In genomic region chr14:74609721-74610120, GRCh38 we compare ENCODE assay signal across 12 cellular contexts. TPM values are rescaled to one million over a fixed set of nuclear protein-coding genes. Genes with fewer than 3 reads are reported as not detected.
DNase-seq lines count a peak whose midpoint lies in the region; ATAC-seq and TF ChIP-seq lines count a peak whose summit lies in the region.
"Had no signal": no experiment of that assay in that cellular context is flagged by ENCODE, and none has a peak within 500 bp of the region (broad histone marks: within the 10 kb centered on the region; RNA-seq: fewer than 3 reads in every experiment).

No MANE protein-coding gene starts in this region.

- no peaks in the 10 kb centered on the region for H3K9me3 Mint-ChIP-seq in activated naive CD4-positive, alpha-beta T cell treated with anti-CD3 and anti-CD28 coated beads, Interleukin-2, amount 50 U/mL, for 24 hours
- H3K9me3 Mint-ChIP-seq: stimulated activated naive CD8-positive, alpha-beta T cell treated with anti-CD3 and anti-CD28 coated beads, Interleukin-15, Interleukin-2, amounts not matched to agents 100 ng/mL and 50 ng/mL, for 24 hours had no signal

- H3K4me3 ChIP-seq in WI38 (ENCODE audit: low read depth, low read length) (peak overlapping the region; percentile 74), fibroblast of the aortic adventitia (ENCODE audit: low read depth, low read length) (peak overlapping the region; percentile 72), tibial artery (peak overlapping the region; percentile 60 to 77)

- H3K27me3 ChIP-seq in tibial artery: no peaks in the 10 kb centered on the region

- DNase-seq in activated naive CD4-positive, alpha-beta T cell (lab: John Stamatoyannopoulos, UW): no peak
- peak; percentile 69 for DNase-seq in fibroblast of the aortic adventitia (ENCODE audit: low read depth)
- DNase-seq in tibial artery: no peak
- no peak for DNase-seq in anterior cingulate cortex (lab: John Stamatoyannopoulos, UW)
- no peak for DNase-seq in NCI-H1930 (lab: John Stamatoyannopoulos, UW)
- DNase-seq: activated CD8-positive, alpha-beta memory T cell treated with anti-CD3 and anti-CD28 coated beads, Interleukin-2, amount 50 U/mL, for 4 hours; cortex of kidney had no signal

- no peak overlapping the region for H3K27ac Mint-ChIP-seq in activated naive CD4-positive, alpha-beta T cell treated with anti-CD3 and anti-CD28 coated beads, Interleukin-2, amount 50 U/mL, for 24 hours
- H3K27ac Mint-ChIP-seq: stimulated activated naive CD8-positive, alpha-beta T cell treated with anti-CD3 and anti-CD28 coated beads, Interleukin-15, Interleukin-2, amounts not matched to agents 100 ng/mL and 50 ng/mL, for 24 hours had no signal

- TF ChIP-seq CTCF in WI38 (IDR thresholded peaks at IDR 0.05; ENCODE audit: low read depth, low read length) (no peak), fibroblast of the aortic adventitia (IDR thresholded peaks at IDR 0.05; ENCODE audit: insufficient read depth, low read length) (no peak), tibial artery (IDR thresholded peaks at IDR 0.05) (no peak)

- H3K4me3 Mint-ChIP-seq in activated naive CD4-positive, alpha-beta T cell treated with anti-CD3 and anti-CD28 coated beads, Interleukin-2, amount 50 U/mL, for 24 hours: peak overlapping the region; percentile 65
- H3K4me3 Mint-ChIP-seq: stimulated activated naive CD8-positive, alpha-beta T cell treated with anti-CD3 and anti-CD28 coated beads, Interleukin-15, Interleukin-2, amounts not matched to agents 100 ng/mL and 50 ng/mL, for 24 hours had no signal

- H3K4me1 ChIP-seq in tibial artery: peaks cover 0 to 62% (median 46%) of the 10 kb centered on the region in 4 donors

- no peaks in the 10 kb centered on the region for H3K36me3 Mint-ChIP-seq in activated naive CD4-positive, alpha-beta T cell treated with anti-CD3 and anti-CD28 coated beads, Interleukin-2, amount 50 U/mL, for 24 hours

- ATAC-seq in HG03432 (IDR thresholded peaks at IDR 0.05; ENCODE audit: unreplicated experiment): no peak

- peak overlapping the region in 1 of 2 donors; percentile 67 for H3K27ac ChIP-seq in tibial artery
- H3K27ac ChIP-seq: C4-2B had no signal

- intact Hi-C loops in tibial artery (cut with DNase I; ENCODE audit: low total_unique reads): loop anchor here (2.0 to 5.0 kb wide), 5 partner anchors 101 to 247 kb away; no protein-coding TSS in a partner anchor

- H3K36me3 ChIP-seq in tibial artery: no peaks in the 10 kb centered on the region

- no peaks in the 10 kb centered on the region for H3K9me3 ChIP-seq in tibial artery

- H3K27me3 Mint-ChIP-seq in activated naive CD4-positive, alpha-beta T cell treated with anti-CD3 and anti-CD28 coated beads, Interleukin-2, amount 50 U/mL, for 24 hours: no peaks in the 10 kb centered on the region

- H3K4me1 Mint-ChIP-seq in activated naive CD4-positive, alpha-beta T cell treated with anti-CD3 and anti-CD28 coated beads, Interleukin-2, amount 50 U/mL, for 24 hours: peaks cover 24% of the 10 kb centered on the region

RNA-seq across cellular contexts. Expression of gene LTBP2, which starts 2.3 kb away (rescaled TPM):
- 58.5 and 157 TPM in 2 replicates for total RNA-seq in fibroblast of the aortic adventitia (ENCODE audit: low replicate concordance)
